In the genomic region with DNA sequence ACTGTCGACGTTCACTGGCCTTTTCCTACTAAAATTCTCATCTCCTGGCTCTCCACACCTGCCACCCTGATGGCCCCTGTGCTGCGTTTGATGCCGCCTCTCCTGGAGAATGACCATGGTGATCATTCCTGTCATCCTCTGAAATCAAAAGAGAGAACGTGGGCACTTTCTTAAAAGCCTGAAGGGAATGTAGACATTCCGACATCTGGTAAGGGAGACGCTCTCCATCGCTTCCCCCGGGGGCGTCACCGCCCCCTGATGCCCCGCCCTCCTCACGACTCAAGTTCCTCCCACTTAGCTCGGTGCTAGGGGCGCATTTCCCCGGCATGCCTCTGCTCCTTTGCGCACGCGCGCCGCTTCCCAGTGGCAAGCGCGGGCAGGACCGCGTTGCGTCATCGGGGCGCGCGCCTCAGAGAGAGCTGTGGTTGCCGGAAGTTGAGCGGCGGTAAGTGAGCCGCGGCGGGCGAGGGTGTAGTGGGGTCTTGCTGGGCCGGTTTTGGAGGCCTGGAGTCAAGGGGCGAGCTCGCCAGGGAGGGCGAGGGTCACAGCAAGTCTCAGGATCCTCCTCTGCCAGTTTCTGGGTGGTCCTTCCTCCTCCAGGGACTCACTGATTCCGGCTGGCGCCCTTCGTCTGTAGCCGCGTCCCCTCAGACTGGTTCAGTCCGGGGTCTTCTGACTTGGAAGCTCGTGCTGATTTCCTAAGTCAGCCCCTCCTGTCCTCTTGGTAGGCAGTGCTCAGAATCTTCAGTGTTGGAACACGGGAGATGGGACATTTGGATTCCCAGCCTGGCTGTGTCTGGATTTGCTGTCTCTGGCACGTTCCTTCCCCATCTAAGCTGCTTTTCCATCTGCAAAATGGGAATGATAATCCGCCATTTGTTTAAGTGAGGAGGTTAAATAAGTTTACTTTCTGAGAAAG, we compare ENCODE assay signal across 8 cellular contexts. TPM values are rescaled to one million over a fixed set of nuclear protein-coding genes. Genes with fewer than 3 reads are reported as not detected.
DNase-seq lines count a peak whose midpoint lies in the region; ATAC-seq and TF ChIP-seq lines count a peak whose summit lies in the region.

A gene with protein sequence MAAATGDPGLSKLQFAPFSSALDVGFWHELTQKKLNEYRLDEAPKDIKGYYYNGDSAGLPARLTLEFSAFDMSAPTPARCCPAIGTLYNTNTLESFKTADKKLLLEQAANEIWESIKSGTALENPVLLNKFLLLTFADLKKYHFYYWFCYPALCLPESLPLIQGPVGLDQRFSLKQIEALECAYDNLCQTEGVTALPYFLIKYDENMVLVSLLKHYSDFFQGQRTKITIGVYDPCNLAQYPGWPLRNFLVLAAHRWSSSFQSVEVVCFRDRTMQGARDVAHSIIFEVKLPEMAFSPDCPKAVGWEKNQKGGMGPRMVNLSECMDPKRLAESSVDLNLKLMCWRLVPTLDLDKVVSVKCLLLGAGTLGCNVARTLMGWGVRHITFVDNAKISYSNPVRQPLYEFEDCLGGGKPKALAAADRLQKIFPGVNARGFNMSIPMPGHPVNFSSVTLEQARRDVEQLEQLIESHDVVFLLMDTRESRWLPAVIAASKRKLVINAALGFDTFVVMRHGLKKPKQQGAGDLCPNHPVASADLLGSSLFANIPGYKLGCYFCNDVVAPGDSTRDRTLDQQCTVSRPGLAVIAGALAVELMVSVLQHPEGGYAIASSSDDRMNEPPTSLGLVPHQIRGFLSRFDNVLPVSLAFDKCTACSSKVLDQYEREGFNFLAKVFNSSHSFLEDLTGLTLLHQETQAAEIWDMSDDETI (plus strand): TSS at position 412 of the 919 bp plus-strand sequence. CDS start 26,299 bp downstream, outside the sequence.

- intact Hi-C loops in activated B cell treated with CpG ODN at 0.5 μM for 24 hours (cut with micrococcal nuclease) (loop anchor here (1.0 to 5.0 kb wide), 4 partner anchors 17 to 1875 kb away; a partner anchor contains a TSS), spleen (cut with DNase I; ENCODE audit: low total_unique reads) (no loop called here)

- H3K36me3 Mint-ChIP-seq in activated B cell treated with CpG ODN at 0.5 μM for 24 hours (ENCODE audit: low read depth) = peaks cover 26% of the 10 kb centered on the region
- H3K36me3 Mint-ChIP-seq in immature natural killer cell = peaks cover 16 to 23% (median 17%) of the 10 kb centered on the region in 3 donors

- WGBS in spleen, 5 donors = 1 to 4% (median 2%) methylated on average over 48 to 51 of the region's 51 CpGs

- peak within 1 kb of the TSS; percentile 54 to 91 (median 74) for H3K4me3 ChIP-seq in spleen

- peaks cover 0 to 7% (median 0%) of the 10 kb centered on the region in 6 donors for H3K36me3 ChIP-seq in spleen

- peaks cover 12 to 53% (median 40%) of the 10 kb centered on the region in 6 donors for H3K4me1 ChIP-seq in spleen

- peaks cover 0 to 6% (median 2%) of the 10 kb centered on the region in 8 donors for H3K9me3 ChIP-seq in spleen

- DNase-seq in AG08396 (ENCODE audit: low spot score) (peak; percentile 98), NCI-H345 (lab: John Stamatoyannopoulos, UW) (peak; percentile 93), activated B cell treated with CpG ODN at 0.5 μM for 24 hours (peak; percentile 97), caudate nucleus (lab: John Stamatoyannopoulos, UW) (peak; percentile 57 to 97 (median 92)), immature natural killer cell (peak; percentile 97 to 98 (median 97)), spleen (peak; percentile 99)

- peak; percentile 90 for ATAC-seq in HG03196 (IDR thresholded peaks at IDR 0.05; ENCODE audit: unreplicated experiment)
- peak; percentile 97 for ATAC-seq in activated B cell treated with CpG ODN at 0.5 μM for 24 hours (ENCODE audit: low read depth)

- peaks cover under 1% of the 10 kb centered on the region for H3K9me3 Mint-ChIP-seq in activated B cell treated with CpG ODN at 0.5 μM for 24 hours
- peaks cover 0 to 4% (median 0%) of the 10 kb centered on the region in 6 donors for H3K9me3 Mint-ChIP-seq in immature natural killer cell

- TF ChIP-seq CTCF in activated B cell treated with CpG ODN at 0.5 μM for 24 hours (IDR thresholded peaks at IDR 0.05) (no peak), spleen (IDR thresholded peaks at IDR 0.05 in 8 of 11, conservative IDR thresholded peaks at IDR 0.05 in 3 of 11) (peak in 8 of 11 experiments; percentile 12 to 63 (median 45))

- H3K4me1 Mint-ChIP-seq in activated B cell treated with CpG ODN at 0.5 μM for 24 hours = peaks cover 29% of the 10 kb centered on the region
- peaks cover 49 to 53% of the 10 kb centered on the region in 2 donors for H3K4me1 Mint-ChIP-seq in immature natural killer cell

- POLR2A ChIA-PET in activated B cell treated with CpG ODN at 0.5 μM for 24 hours (lab: Charles Lee) = interaction anchor here (0.6 to 3.9 kb wide), 15 partner anchors 14 to 1875 kb away, joined by 3 to 237 read pairs (median 5); a partner anchor contains a TSS

- H3K27ac ChIP-seq in caudate nucleus (ENCODE audit: low read depth, low read length) (peak within 1 kb of the TSS; percentile 76), spleen (peak within 1 kb of the TSS; percentile 81 to 94 (median 92))

- CTCF ChIA-PET in activated B cell treated with CpG ODN at 0.5 μM for 24 hours (lab: Charles Lee) = interaction anchor here (1.0 to 2.9 kb wide), 3 partner anchors 17 to 63 kb away, joined by 4 to 21 read pairs (median 5); no protein-coding TSS in a partner anchor

- H3K27ac Mint-ChIP-seq in activated B cell treated with CpG ODN at 0.5 μM for 24 hours (peak within 1 kb of the TSS; percentile 94), immature natural killer cell (peak within 1 kb of the TSS; percentile 95 to 99 (median 98))

- in situ Hi-C loops in GM18951 (cut with MboI; ENCODE audit: low sequenced_read_pairs, unreplicated experiment) = no loop called here

- no peaks in the 10 kb centered on the region for H3K27me3 ChIP-seq in spleen (replicated peaks in 1 of 7)

- H3K27me3 Mint-ChIP-seq in activated B cell treated with CpG ODN at 0.5 μM for 24 hours (no peaks in the 10 kb centered on the region), immature natural killer cell (ENCODE audit: low read depth in 3 of 3) (peaks cover 8 to 14% (median 13%) of the 10 kb centered on the region in 3 donors)

- H3K4me3 Mint-ChIP-seq in activated B cell treated with CpG ODN at 0.5 μM for 24 hours = peak within 1 kb of the TSS; percentile 94
- H3K4me3 Mint-ChIP-seq in immature natural killer cell = peak within 1 kb of the TSS; percentile 86 to 98 (median 97)

- TF ChIP-seq POLR2A in GM18951 (IDR thresholded peaks at IDR 0.05; ENCODE audit: extremely low read depth, insufficient read depth, insufficient read length) (peak; percentile 93), spleen (IDR thresholded peaks at IDR 0.05) (peak; percentile 46 to 89 (median 89))

RNA-seq across cellular contexts. Expression of the gene that starts here (rescaled TPM):
- total RNA-seq in activated B cell treated with CpG ODN at 0.5 μM for 24 hours (49.0 and 51.7 TPM in 2 replicates), spleen (100 to 1,000 TPM in 3 of 7 donors, 10 to 100 TPM in 4; 73.8 to 114 (median 81.8) TPM)
- polyA plus RNA-seq in immature natural killer cell (10 to 100 TPM; 12.9 to 22.1 (median 14.0) TPM), spleen (10 to 100 TPM in 1 of 3 donors, 1 to 10 TPM in 2; 7.5 to 13.4 (median 8.6) TPM)

Comparison
In these comparisons a context has a peak if more than half of its experiments do, and no peak if none do; other contexts are left out.
1. Peak in every context shown above with its lines: DNase-seq, ATAC-seq, H3K4me3 ChIP-seq and H3K27ac ChIP-seq.